8 cellular contexts compared by ENCODE assay signal in genomic region chr17:6421700-6422604, GRCh38. TPM values are rescaled to one million over a fixed set of nuclear protein-coding genes. Genes with fewer than 3 reads are reported as not detected.
DNase-seq lines count a peak whose midpoint lies in the region; ATAC-seq and TF ChIP-seq lines count a peak whose summit lies in the region.

No MANE protein-coding gene starts in this region.

- no peaks in the 10 kb centered on the region for H3K9me3 ChIP-seq in upper lobe of right lung

- H3K27ac ChIP-seq in upper lobe of right lung = no peak overlapping the region

- no peaks in the 10 kb centered on the region for H3K4me1 ChIP-seq in upper lobe of right lung

- H3K36me3 ChIP-seq in upper lobe of right lung = no peaks in the 10 kb centered on the region

- intact Hi-C loops in upper lobe of right lung (cut with DNase I) = no loop called here

- DNase-seq in DMS53 treated with DMSO at 0.1 percent for 48 hours (lab: John Stamatoyannopoulos, UW; ENCODE audit: unreplicated experiment) (peak; percentile 72), LoVo (ENCODE audit: low spot score) (peak; percentile 69), SK-N-DZ (ENCODE audit: low spot score) (peak; percentile 70), glomerular endothelial cell (ENCODE audit: extremely low read depth, low read depth, low spot score) (peak; percentile 16), pons (ENCODE audit: low spot score) (peak; percentile 80), upper lobe of right lung (peak; percentile 86)
- peak; percentile 29 to 62 (median 45) for DNase-seq in activated naive CD4-positive, alpha-beta T cell (lab: John Stamatoyannopoulos, UW)

- ATAC-seq in upper lobe of right lung (peak; percentile 93), HG02981 (IDR thresholded peaks at IDR 0.05; ENCODE audit: unreplicated experiment) (no peak)

- H3K27me3 ChIP-seq in upper lobe of right lung = no peaks in the 10 kb centered on the region

- peak; percentile 80 for TF ChIP-seq CTCF in upper lobe of right lung (IDR thresholded peaks at IDR 0.05)

- H3K4me3 ChIP-seq in upper lobe of right lung = no peak overlapping the region

RNA-seq across cellular contexts. Expression of gene AIPL1, which starts 13.0 kb away (rescaled TPM):
- not detected in 2 replicates for polyA plus RNA-seq in SK-N-DZ (2014; cell fraction: cytosol; rRNA removed)
- polyA plus RNA-seq in SK-N-DZ (2014; cell fraction: nucleus; rRNA removed) = 0.31 TPM in 1 of 2 replicates, not detected in the other
- total RNA-seq in glomerular endothelial cell = not detected in 2 replicates
- not detected for total RNA-seq in upper lobe of right lung

RNA-seq across cellular contexts. Expression of gene PIMREG, which starts 22.3 kb away (rescaled TPM):
- 446 and 481 TPM in 2 replicates for polyA plus RNA-seq in SK-N-DZ (2014; cell fraction: cytosol; rRNA removed)
- 381 and 425 TPM in 2 replicates for polyA plus RNA-seq in SK-N-DZ (2014; cell fraction: nucleus; rRNA removed)
- total RNA-seq in glomerular endothelial cell (2.8 and 8.2 TPM in 2 replicates), upper lobe of right lung (0.26 TPM)

Comparison
In these comparisons a context has a peak if more than half of its experiments do, and no peak if none do; other contexts are left out.
1. DNase-seq: peak in every context shown above with its lines; median percentile 86 in upper lobe of right lung; 80 in pons; 72 in DMS53 treated with DMSO at 0.1 percent for 48 hours; 70 in SK-N-DZ; 69 in LoVo; 45 in activated naive CD4-positive, alpha-beta T cell; 16 in glomerular endothelial cell.